ENCODE assay signal across 1 cellular context in the genomic region with DNA sequence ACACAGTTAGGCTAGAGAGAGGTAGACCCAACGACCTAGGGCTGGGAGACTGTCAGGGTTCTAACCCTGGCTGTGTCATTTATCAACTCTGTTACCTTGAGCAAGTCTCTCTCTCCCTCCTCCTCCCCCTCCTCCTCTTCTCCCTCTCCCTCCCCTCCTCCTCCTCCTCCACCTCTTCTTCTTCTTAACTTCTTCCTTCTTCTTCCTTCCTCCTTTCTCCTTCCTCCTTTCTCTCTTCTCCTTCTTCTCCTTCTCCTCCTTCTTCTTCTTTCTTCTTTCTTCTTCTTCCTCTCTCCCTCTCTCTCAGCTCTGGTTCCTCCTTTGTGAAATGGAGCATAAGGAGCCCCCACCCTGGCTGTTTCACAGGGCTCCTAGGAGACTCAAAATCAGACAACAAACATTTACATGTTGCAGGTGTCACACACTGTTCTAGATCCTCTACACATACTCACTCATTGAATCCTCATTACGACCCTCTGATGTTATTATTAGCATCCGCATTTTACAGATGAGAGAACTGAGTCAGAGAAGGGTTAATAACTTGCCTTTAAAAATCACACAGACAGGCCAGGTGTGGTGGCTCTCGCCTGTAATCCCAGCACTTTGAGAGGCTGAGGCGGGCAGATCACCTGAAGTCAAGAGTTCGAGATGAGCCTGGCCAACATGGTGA.
TF ChIP-seq lines count a peak whose summit lies in the region.

No MANE protein-coding gene starts in this region.

TF ChIP-seq in K562, 482 proteins besides CTCF, POLR2A, EP300 and RAD21 (continued from another document):
- TF ChIP-seq, protein P1, sequence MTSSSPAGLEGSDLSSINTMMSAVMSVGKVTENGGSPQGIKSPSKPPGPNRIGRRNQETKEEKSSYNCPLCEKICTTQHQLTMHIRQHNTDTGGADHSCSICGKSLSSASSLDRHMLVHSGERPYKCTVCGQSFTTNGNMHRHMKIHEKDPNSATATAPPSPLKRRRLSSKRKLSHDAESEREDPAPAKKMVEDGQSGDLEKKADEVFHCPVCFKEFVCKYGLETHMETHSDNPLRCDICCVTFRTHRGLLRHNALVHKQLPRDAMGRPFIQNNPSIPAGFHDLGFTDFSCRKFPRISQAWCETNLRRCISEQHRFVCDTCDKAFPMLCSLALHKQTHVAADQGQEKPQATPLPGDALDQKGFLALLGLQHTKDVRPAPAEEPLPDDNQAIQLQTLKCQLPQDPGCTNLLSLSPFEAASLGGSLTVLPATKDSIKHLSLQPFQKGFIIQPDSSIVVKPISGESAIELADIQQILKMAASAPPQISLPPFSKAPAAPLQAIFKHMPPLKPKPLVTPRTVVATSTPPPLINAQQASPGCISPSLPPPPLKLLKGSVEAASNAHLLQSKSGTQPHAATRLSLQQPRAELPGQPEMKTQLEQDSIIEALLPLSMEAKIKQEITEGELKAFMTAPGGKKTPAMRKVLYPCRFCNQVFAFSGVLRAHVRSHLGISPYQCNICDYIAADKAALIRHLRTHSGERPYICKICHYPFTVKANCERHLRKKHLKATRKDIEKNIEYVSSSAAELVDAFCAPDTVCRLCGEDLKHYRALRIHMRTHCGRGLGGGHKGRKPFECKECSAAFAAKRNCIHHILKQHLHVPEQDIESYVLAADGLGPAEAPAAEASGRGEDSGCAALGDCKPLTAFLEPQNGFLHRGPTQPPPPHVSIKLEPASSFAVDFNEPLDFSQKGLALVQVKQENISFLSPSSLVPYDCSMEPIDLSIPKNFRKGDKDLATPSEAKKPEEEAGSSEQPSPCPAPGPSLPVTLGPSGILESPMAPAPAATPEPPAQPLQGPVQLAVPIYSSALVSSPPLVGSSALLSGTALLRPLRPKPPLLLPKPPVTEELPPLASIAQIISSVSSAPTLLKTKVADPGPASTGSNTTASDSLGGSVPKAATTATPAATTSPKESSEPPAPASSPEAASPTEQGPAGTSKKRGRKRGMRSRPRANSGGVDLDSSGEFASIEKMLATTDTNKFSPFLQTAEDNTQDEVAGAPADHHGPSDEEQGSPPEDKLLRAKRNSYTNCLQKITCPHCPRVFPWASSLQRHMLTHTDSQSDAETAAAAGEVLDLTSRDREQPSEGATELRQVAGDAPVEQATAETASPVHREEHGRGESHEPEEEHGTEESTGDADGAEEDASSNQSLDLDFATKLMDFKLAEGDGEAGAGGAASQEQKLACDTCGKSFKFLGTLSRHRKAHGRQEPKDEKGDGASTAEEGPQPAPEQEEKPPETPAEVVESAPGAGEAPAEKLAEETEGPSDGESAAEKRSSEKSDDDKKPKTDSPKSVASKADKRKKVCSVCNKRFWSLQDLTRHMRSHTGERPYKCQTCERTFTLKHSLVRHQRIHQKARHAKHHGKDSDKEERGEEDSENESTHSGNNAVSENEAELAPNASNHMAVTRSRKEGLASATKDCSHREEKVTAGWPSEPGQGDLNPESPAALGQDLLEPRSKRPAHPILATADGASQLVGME (CRISPR knock-in tag; IDR thresholded peaks at IDR 0.05): no peak
- TF ChIP-seq, protein P2, sequence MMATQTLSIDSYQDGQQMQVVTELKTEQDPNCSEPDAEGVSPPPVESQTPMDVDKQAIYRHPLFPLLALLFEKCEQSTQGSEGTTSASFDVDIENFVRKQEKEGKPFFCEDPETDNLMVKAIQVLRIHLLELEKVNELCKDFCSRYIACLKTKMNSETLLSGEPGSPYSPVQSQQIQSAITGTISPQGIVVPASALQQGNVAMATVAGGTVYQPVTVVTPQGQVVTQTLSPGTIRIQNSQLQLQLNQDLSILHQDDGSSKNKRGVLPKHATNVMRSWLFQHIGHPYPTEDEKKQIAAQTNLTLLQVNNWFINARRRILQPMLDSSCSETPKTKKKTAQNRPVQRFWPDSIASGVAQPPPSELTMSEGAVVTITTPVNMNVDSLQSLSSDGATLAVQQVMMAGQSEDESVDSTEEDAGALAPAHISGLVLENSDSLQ (IDR thresholded peaks at IDR 0.05): 0 out of 2 replicates have a peak, but pooled peaks have one; percentile 18
- no peak for TF ChIP-seq PRPF4 (IDR thresholded peaks at IDR 0.05; ENCODE audit: insufficient read depth, low read depth, low read length, poor library complexity, severe bottlenecking)
